ENCODE assay signal across 24 cellular contexts in genomic region chr3:160827516-160827915, GRCh38.
"Had no signal": no experiment of that assay in that cellular context is flagged by ENCODE, and none has a peak within 500 bp of the region (broad histone marks: within the 10 kb centered on the region; RNA-seq: fewer than 3 reads in every experiment).

No MANE protein-coding gene starts in this region.

- H3K27ac Mint-ChIP-seq: naive thymus-derived CD8-positive, alpha-beta T cell; progenitor cell of endocrine pancreas; stimulated activated memory B cell treated with anti-CD40 and anti-IgM and Interleukin-4, amounts not matched to agents 10 μg/mL and 1 μg/mL and 100 μg/mL, for 72 hours; stimulated activated naive CD8-positive, alpha-beta T cell treated with anti-CD3 and anti-CD28 coated beads, Interleukin-15, amount 100 ng/mL, for 72 hours; type B pancreatic cell had no signal

- H3K4me2 ChIP-seq: smooth muscle cell had no signal

- H3K9me3 Mint-ChIP-seq: stimulated activated memory B cell treated with anti-CD40 and anti-IgM and Interleukin-4, amounts not matched to agents 10 μg/mL and 1 μg/mL and 100 μg/mL, for 72 hours; stimulated activated naive CD8-positive, alpha-beta T cell treated with anti-CD3 and anti-CD28 coated beads, Interleukin-15, amount 100 ng/mL, for 72 hours; type B pancreatic cell had no signal

- ATAC-seq: left colon; left lung; lower lobe of right lung; naive thymus-derived CD8-positive, alpha-beta T cell; right lobe of liver; stimulated activated memory B cell treated with anti-CD40 and anti-IgM and Interleukin-4, amounts not matched to agents 10 μg/mL and 1 μg/mL and 100 μg/mL, for 72 hours; stimulated activated naive CD8-positive, alpha-beta T cell treated with anti-CD3 and anti-CD28 coated beads, Interleukin-15, amount 100 ng/mL, for 72 hours had no signal

- H3K4me1 ChIP-seq: left lung, lower lobe of right lung, tibial nerve, uterus had no signal

- H3K4me3 ChIP-seq: left lung, lower lobe of right lung, ovary, right atrium auricular region, right lobe of liver, smooth muscle cell, tibial nerve, uterus had no signal

- H3K27ac ChIP-seq: left lung, lower lobe of right lung, ovary, right atrium auricular region, right lobe of liver, tibial nerve, uterus had no signal

- H3K27me3 ChIP-seq: left lung, ovary, right atrium auricular region, right lobe of liver, tibial nerve, uterus had no signal

- H3K36me3 Mint-ChIP-seq: naive thymus-derived CD8-positive, alpha-beta T cell; stimulated activated memory B cell treated with anti-CD40 and anti-IgM and Interleukin-4, amounts not matched to agents 10 μg/mL and 1 μg/mL and 100 μg/mL, for 72 hours; type B pancreatic cell had no signal

- H3K27me3 Mint-ChIP-seq: progenitor cell of endocrine pancreas; stimulated activated memory B cell treated with anti-CD40 and anti-IgM and Interleukin-4, amounts not matched to agents 10 μg/mL and 1 μg/mL and 100 μg/mL, for 72 hours; stimulated activated naive CD8-positive, alpha-beta T cell treated with anti-CD3 and anti-CD28 coated beads, Interleukin-15, amount 100 ng/mL, for 72 hours; type B pancreatic cell had no signal

- H3K4me3 Mint-ChIP-seq: naive thymus-derived CD8-positive, alpha-beta T cell; stimulated activated memory B cell treated with anti-CD40 and anti-IgM and Interleukin-4, amounts not matched to agents 10 μg/mL and 1 μg/mL and 100 μg/mL, for 72 hours; stimulated activated naive CD8-positive, alpha-beta T cell treated with anti-CD3 and anti-CD28 coated beads, Interleukin-15, amount 100 ng/mL, for 72 hours; type B pancreatic cell had no signal

- H3K9me3 ChIP-seq: left lung, lower lobe of right lung, ovary, right atrium auricular region, right lobe of liver, tibial nerve, uterus had no signal

- H3K4me1 Mint-ChIP-seq: stimulated activated memory B cell treated with anti-CD40 and anti-IgM and Interleukin-4, amounts not matched to agents 10 μg/mL and 1 μg/mL and 100 μg/mL, for 72 hours; stimulated activated naive CD8-positive, alpha-beta T cell treated with anti-CD3 and anti-CD28 coated beads, Interleukin-15, amount 100 ng/mL, for 72 hours had no signal

- H3K36me3 ChIP-seq: left lung, lower lobe of right lung, ovary, right atrium auricular region, right lobe of liver, tibial nerve, uterus had no signal

- DNase-seq: hippocampal formation; kidney; left colon; left lung; lower lobe of right lung; mammary epithelial cell; mesenchymal stem cell; naive thymus-derived CD8-positive, alpha-beta T cell; ovary; right lobe of liver; stimulated activated CD4-positive, alpha-beta T cell treated with anti-CD3 and anti-CD28 coated beads, Interleukin-1b, Interleukin-23, amount 100 ng/mL, for 48 hours; stimulated activated CD4-positive, alpha-beta T cell treated with anti-CD3 and anti-CD28 coated beads, Interleukin-2, amount 100 ng/mL, for 48 hours; stimulated activated CD4-positive, alpha-beta T cell treated with anti-CD3 and anti-CD28 coated beads, Interleukin-4, amount 100 ng/mL, for 4 hours; stimulated activated CD8-positive, alpha-beta memory T cell treated with anti-CD3 and anti-CD28 coated beads, Interleukin-4, amount 100 ng/mL, for 48 hours; stimulated activated naive CD4-positive, alpha-beta T cell treated with Interleukin-2 at 50 U/mL for 16 hours; stimulated activated naive CD8-positive, alpha-beta T cell treated with anti-CD3 and anti-CD28 coated beads, Interleukin-15, amount 100 ng/mL, for 72 hours; substantia nigra; uterus had no signal
